ENCODE assay signal across 10 cellular contexts in the genomic region with DNA sequence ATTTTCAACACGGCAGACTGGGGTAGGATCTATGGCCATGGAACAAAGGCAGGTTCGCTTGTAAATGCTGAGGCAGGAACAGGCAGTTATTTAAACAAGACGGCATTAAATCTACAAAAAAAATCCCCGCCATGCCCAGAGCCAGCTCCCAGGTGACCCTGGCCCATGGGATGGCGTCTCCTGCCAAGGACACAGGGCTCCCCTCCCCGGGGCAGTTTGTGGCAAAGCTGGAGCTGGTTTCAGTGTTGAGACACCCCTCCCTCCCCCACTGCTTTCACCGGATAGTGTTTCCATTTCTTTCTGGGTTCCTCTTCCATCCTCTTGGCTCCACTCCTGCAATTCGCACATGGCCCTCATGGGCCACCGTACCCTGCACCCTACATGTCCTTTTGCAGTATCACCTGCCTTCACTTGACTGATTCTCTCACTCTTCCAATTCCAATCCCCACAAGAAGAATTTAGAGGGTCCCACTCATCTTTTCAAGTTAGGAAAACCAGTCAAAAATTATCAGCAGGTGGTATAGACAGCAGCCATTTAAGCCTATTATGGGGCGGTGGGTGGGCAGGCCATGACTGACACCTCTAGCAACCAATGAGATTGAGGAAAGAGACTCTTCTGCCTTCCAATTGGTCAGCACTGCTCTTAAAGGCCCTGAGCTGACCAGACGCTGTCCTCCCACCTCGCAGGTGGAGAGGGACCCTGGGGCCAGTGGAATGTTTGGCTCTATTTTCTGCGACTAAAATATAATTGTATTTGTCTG. TPM values are rescaled to one million over a fixed set of nuclear protein-coding genes. Genes with fewer than 3 reads are reported as not detected.
DNase-seq lines count a peak whose midpoint lies in the region; ATAC-seq and TF ChIP-seq lines count a peak whose summit lies in the region.
"Had no signal": no experiment of that assay in that cellular context is flagged by ENCODE, and none has a peak within 500 bp of the region (broad histone marks: within the 10 kb centered on the region; RNA-seq: fewer than 3 reads in every experiment).

No MANE protein-coding gene starts in this region.

- H3K4me3 ChIP-seq in HEK293 (ENCODE audit: low read depth, low read length) = no peak overlapping the region
- H3K4me3 ChIP-seq in fibroblast of villous mesenchyme (ENCODE audit: low read depth, low read length) = no peak overlapping the region

- ATAC-seq in HG03354 (IDR thresholded peaks at IDR 0.05; ENCODE audit: poor library complexity, severe bottlenecking, unreplicated experiment) (no peak), HG02973 (IDR thresholded peaks at IDR 0.05; ENCODE audit: unreplicated experiment) (no peak), HG02642 (IDR thresholded peaks at IDR 0.05; ENCODE audit: poor library complexity, unreplicated experiment) (no peak)
- ATAC-seq: activated T-helper 17 cell treated with anti-CD3 and anti-CD28 coated beads, Interleukin-2, amount 50 U/mL, for 72 hours had no signal

- TF ChIP-seq CTCF in HEK293 (tag by site-specific recombination; IDR thresholded peaks at IDR 0.05) (no peak), fibroblast of villous mesenchyme (IDR thresholded peaks at IDR 0.05; ENCODE audit: insufficient read depth, low read depth, low read length) (no peak)

- no peaks in the 10 kb centered on the region; the same call in 1 of the 2 replicates for H3K4me1 ChIP-seq in HEK293 (ENCODE audit: control insufficient read depth, insufficient read depth, low read length)

- DNase-seq in CMK (ENCODE audit: low read depth) (peak; percentile 26), SK-N-DZ (ENCODE audit: low spot score) (peak; percentile 21), fibroblast of villous mesenchyme (ENCODE audit: low read depth) (peak; percentile 17), activated gamma-delta T cell treated with Interleukin-2 at 50 U/mL for 16 hours (no peak)
- DNase-seq: Calu3 had no signal

- POLR2A ChIA-PET in HEK293 (lab: Yijun Ruan, JAX) = interaction anchor here (0.5 kb wide), 1 partner anchor 301 kb away, joined by 4 read pairs; no protein-coding TSS in a partner anchor

- CTCF ChIA-PET in HEK293 (lab: Yijun Ruan, JAX) = interaction anchor here (0.6 to 3.6 kb wide), 3 partner anchors 127 to 300 kb away, joined by 3 to 21 read pairs (median 4); no protein-coding TSS in a partner anchor

- no peaks in the 10 kb centered on the region for H3K9me3 ChIP-seq in HEK293 (ENCODE audit: control insufficient read depth, insufficient read depth, low read depth, low read length)

- no peak overlapping the region for H3K27ac ChIP-seq in HEK293 (ENCODE audit: extremely low read depth, low read depth, low read length)

- H3K36me3 ChIP-seq in HEK293 (ENCODE audit: control insufficient read depth in 2 of 2, insufficient read depth in 1 of 2, low read length in 2 of 2) = no peaks in the 10 kb centered on the region

TF ChIP-seq in HEK293, 187 proteins besides CTCF, POLR2A, EP300 and RAD21:
- peak; percentile 50; the same call in 1 of the 2 replicates for TF ChIP-seq ZNF341 (tag by site-specific recombination; IDR thresholded peaks at IDR 0.05; ENCODE audit: low read depth)
- TF ChIP-seq, protein P1, sequence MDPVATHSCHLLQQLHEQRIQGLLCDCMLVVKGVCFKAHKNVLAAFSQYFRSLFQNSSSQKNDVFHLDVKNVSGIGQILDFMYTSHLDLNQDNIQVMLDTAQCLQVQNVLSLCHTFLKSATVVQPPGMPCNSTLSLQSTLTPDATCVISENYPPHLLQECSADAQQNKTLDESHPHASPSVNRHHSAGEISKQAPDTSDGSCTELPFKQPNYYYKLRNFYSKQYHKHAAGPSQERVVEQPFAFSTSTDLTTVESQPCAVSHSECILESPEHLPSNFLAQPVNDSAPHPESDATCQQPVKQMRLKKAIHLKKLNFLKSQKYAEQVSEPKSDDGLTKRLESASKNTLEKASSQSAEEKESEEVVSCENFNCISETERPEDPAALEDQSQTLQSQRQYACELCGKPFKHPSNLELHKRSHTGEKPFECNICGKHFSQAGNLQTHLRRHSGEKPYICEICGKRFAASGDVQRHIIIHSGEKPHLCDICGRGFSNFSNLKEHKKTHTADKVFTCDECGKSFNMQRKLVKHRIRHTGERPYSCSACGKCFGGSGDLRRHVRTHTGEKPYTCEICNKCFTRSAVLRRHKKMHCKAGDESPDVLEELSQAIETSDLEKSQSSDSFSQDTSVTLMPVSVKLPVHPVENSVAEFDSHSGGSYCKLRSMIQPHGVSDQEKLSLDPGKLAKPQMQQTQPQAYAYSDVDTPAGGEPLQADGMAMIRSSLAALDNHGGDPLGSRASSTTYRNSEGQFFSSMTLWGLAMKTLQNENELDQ (tag by site-specific recombination; IDR thresholded peaks at IDR 0.05; ENCODE audit: low read depth) = no peak

RNA-seq across cellular contexts. Expression of a gene that starts 52.0 kb away (rescaled TPM):
- not detected in 2 replicates for polyA plus RNA-seq in SK-N-DZ (2014; cell fraction: cytosol; rRNA removed)
- polyA plus RNA-seq in SK-N-DZ (2014; cell fraction: nucleus; rRNA removed) = not detected in 2 replicates
- total RNA-seq in fibroblast of villous mesenchyme = not detected in 2 replicates
- total RNA-seq: activated T-helper 17 cell treated with anti-CD3 and anti-CD28 coated beads, Interleukin-2, amount 50 U/mL, for 72 hours; Calu3 had no signal
